Comparison of ENCODE assay signal across 22 cellular contexts in genomic region chr4:99157478-99157935, GRCh38. TPM values are rescaled to one million over a fixed set of nuclear protein-coding genes. Genes with fewer than 3 reads are reported as not detected.
DNase-seq lines count a peak whose midpoint lies in the region; ATAC-seq, FAIRE-seq and TF ChIP-seq lines count a peak whose summit lies in the region.
"Had no signal": no experiment of that assay in that cellular context is flagged by ENCODE, and none has a peak within 500 bp of the region (broad histone marks: within the 10 kb centered on the region; RNA-seq: fewer than 3 reads in every experiment).

No MANE protein-coding gene starts in this region.

- 0 out of 2 replicates have a peak, but pooled peaks cover 11% of the 10 kb centered on the region for H3K36me3 Mint-ChIP-seq in WTC11
- no peaks in the 10 kb centered on the region for H3K36me3 Mint-ChIP-seq in stimulated activated memory B cell treated with anti-CD40 and anti-IgM and Interleukin-4, amounts not matched to agents 10 μg/mL and 1 μg/mL and 100 μg/mL, for 72 hours
- H3K36me3 Mint-ChIP-seq: CD4-positive, alpha-beta memory T cell had no signal

- intact Hi-C loops in HepG2 (cut with micrococcal nuclease; ENCODE audit: unreplicated experiment), result loop anchor here (1.0 to 2.0 kb wide), 5 partner anchors 48 to 229 kb away; partner anchors contain the start of genes ADH5, ADH6, EIF4E and METAP1

- H2AFZ ChIP-seq in HepG2 (ENCODE audit: low read length), result no peak overlapping the region

- no peaks in the 10 kb centered on the region for H3K4me1 Mint-ChIP-seq in WTC11
- H3K4me1 Mint-ChIP-seq in stimulated activated memory B cell treated with anti-CD40 and anti-IgM and Interleukin-4, amounts not matched to agents 10 μg/mL and 1 μg/mL and 100 μg/mL, for 72 hours, result no peaks in the 10 kb centered on the region
- H3K4me1 Mint-ChIP-seq: CD4-positive, alpha-beta memory T cell had no signal

- H3K27ac ChIP-seq in A549, result no peak overlapping the region
- H3K27ac ChIP-seq in HepG2 (ENCODE audit: extremely low read length, insufficient read depth, low read length), result peak overlapping the region; percentile 92
- no peak overlapping the region for H3K27ac ChIP-seq in small intestine (ENCODE audit: low read depth in 1 of 2, low read length in 1 of 2)
- H3K27ac ChIP-seq: BLaER1 had no signal

- no peaks in the 10 kb centered on the region for H3K27me3 Mint-ChIP-seq in WTC11 (ENCODE audit: low read depth)
- no peaks in the 10 kb centered on the region for H3K27me3 Mint-ChIP-seq in stimulated activated memory B cell treated with anti-CD40 and anti-IgM and Interleukin-4, amounts not matched to agents 10 μg/mL and 1 μg/mL and 100 μg/mL, for 72 hours
- H3K27me3 Mint-ChIP-seq: CD4-positive, alpha-beta memory T cell had no signal

- no peak for ATAC-seq in A549
- no peak for ATAC-seq in WTC11
- peak; percentile 91 for ATAC-seq in HepG2
- ATAC-seq in stimulated activated memory B cell treated with anti-CD40 and anti-IgM and Interleukin-4, amounts not matched to agents 10 μg/mL and 1 μg/mL and 100 μg/mL, for 72 hours, result no peak
- no peak for ATAC-seq in GM19452 (IDR thresholded peaks at IDR 0.05; ENCODE audit: unreplicated experiment)

- BruUV-seq in HepG2 (replicated peaks; lab: Mats Ljungman, UMichigan), result no TSS peak

- CTCF ChIA-PET in A549 (lab: Yijun Ruan, JAX) (no interaction called here), WTC11 (lab: Charles Lee) (no interaction called here), HepG2 (lab: Yijun Ruan, JAX; ENCODE audit: low intra/inter-chr PET ratio, low total read pairs) (no interaction called here)

- H3K27me3 ChIP-seq in HepG2 (ENCODE audit: control insufficient read depth in 1 of 2, insufficient read depth in 2 of 2, low read length in 2 of 2) (no peaks in the 10 kb centered on the region), small intestine (ENCODE audit: control insufficient read depth in 2 of 2, insufficient read depth in 2 of 2, low read length in 2 of 2) (no peaks in the 10 kb centered on the region)
- H3K27me3 ChIP-seq: BLaER1 had no signal

- POLR2A ChIA-PET in A549 (lab: Yijun Ruan, JAX), result no interaction called here
- POLR2A ChIA-PET in WTC11 (lab: Charles Lee), result no interaction called here
- POLR2A ChIA-PET in HepG2 (lab: Yijun Ruan, JAX), result interaction anchor here (0.8 to 4.5 kb wide), 9 partner anchors 9 to 246 kb away, joined by 3 to 59 read pairs (median 8); partner anchors contain the start of genes ADH4, ADH5 and ADH6

- peak in 1 of 2 experiments; percentile 38 for DNase-seq in A549 (ENCODE audit: low read depth in 1 of 2, low spot score in 1 of 2)
- no peak for DNase-seq in WTC11 (ENCODE audit: low spot score)
- DNase-seq in HepG2 (ENCODE audit: low spot score), result peak; percentile 100
- DNase-seq in small intestine, result peak; percentile 83
- no peak for DNase-seq in superior temporal gyrus (ENCODE audit: extremely low spot score)
- DNase-seq: CD4-positive, alpha-beta memory T cell; DND-41; NCI-H1105 treated with DMSO at 0.1 percent for 48 hours; NCI-H187 treated with DMSO at 0.1 percent for 48 hours; NCI-H345; NCI-H524 treated with DMSO at 0.1 percent for 48 hours; SHP77; SK-N-SH had no signal

- TF ChIP-seq RAD21 in A549 (conservative IDR thresholded peaks at IDR 0.05 in 1 of 2, IDR thresholded peaks at IDR 0.05 in 1 of 2) (no peak), HepG2 (CRISPR knock-in tag; IDR thresholded peaks at IDR 0.05) (no peak)

- no peak overlapping the region for H3K4me3 Mint-ChIP-seq in WTC11
- no peak overlapping the region for H3K4me3 Mint-ChIP-seq in stimulated activated memory B cell treated with anti-CD40 and anti-IgM and Interleukin-4, amounts not matched to agents 10 μg/mL and 1 μg/mL and 100 μg/mL, for 72 hours
- H3K4me3 Mint-ChIP-seq: CD4-positive, alpha-beta memory T cell had no signal

- peaks cover 23% of the 10 kb centered on the region for H3K9me3 Mint-ChIP-seq in WTC11
- no peaks in the 10 kb centered on the region for H3K9me3 Mint-ChIP-seq in stimulated activated memory B cell treated with anti-CD40 and anti-IgM and Interleukin-4, amounts not matched to agents 10 μg/mL and 1 μg/mL and 100 μg/mL, for 72 hours
- H3K9me3 Mint-ChIP-seq: CD4-positive, alpha-beta memory T cell had no signal

- H3K27ac Mint-ChIP-seq in WTC11, result no peak overlapping the region
- no peak overlapping the region for H3K27ac Mint-ChIP-seq in stimulated activated memory B cell treated with anti-CD40 and anti-IgM and Interleukin-4, amounts not matched to agents 10 μg/mL and 1 μg/mL and 100 μg/mL, for 72 hours

- no peaks in the 10 kb centered on the region for H3K79me2 ChIP-seq in HepG2 (ENCODE audit: insufficient read depth, low read length)

- H3K4me2 ChIP-seq in A549, result no peak overlapping the region
- H3K4me2 ChIP-seq in HepG2 (ENCODE audit: low read depth, low read length), result peak overlapping the region; percentile 54; the same call in 1 of the 2 replicates
- H3K4me2 ChIP-seq: BLaER1, SK-N-SH had no signal

- TF ChIP-seq POLR2A in A549 (IDR thresholded peaks at IDR 0.05; ENCODE audit: low read length), result no peak
- TF ChIP-seq POLR2A in HepG2 (IDR thresholded peaks at IDR 0.05; ENCODE audit: insufficient read depth in 1 of 2, low read depth in 2 of 2, low read length in 2 of 2), result no peak

- no peaks in the 10 kb centered on the region for H3K9me3 ChIP-seq in A549
- peaks cover 2% of the 10 kb centered on the region; the same call in 1 of the 2 replicates for H3K9me3 ChIP-seq in HepG2 (ENCODE audit: low read length)
- no peaks in the 10 kb centered on the region for H3K9me3 ChIP-seq in small intestine (ENCODE audit: control insufficient read depth, low read depth)
- H3K9me3 ChIP-seq: BLaER1, HAP-1, SK-N-SH had no signal

- TF ChIP-seq EP300 in A549 (IDR thresholded peaks at IDR 0.05) (no peak), HepG2 (IDR thresholded peaks at IDR 0.05; ENCODE audit: low read depth in 2 of 2, low read length in 2 of 2) (peak; percentile 98 to 100), HepG2 (CRISPR knock-in tag; IDR thresholded peaks at IDR 0.05; ENCODE audit: borderline replicate concordance) (peak; percentile 100)

- in situ Hi-C loops in HepG2 (cut with HindIII; ENCODE audit: extremely low pct_ligation_motif_present, low pct_unique_long_range_greater_than_20kb), result no loop called here

- no peak for FAIRE-seq in A549 (lab: Jason Lieb, UNC)
- FAIRE-seq in HepG2 (lab: Jason Lieb, UNC), result peak; percentile 81
- FAIRE-seq in small intestine (lab: Jason Lieb, UNC), result peak; percentile 92
- FAIRE-seq: A204.1 had no signal

- H3K4me1 ChIP-seq in A549, result no peaks in the 10 kb centered on the region
- peaks cover 76% of the 10 kb centered on the region for H3K4me1 ChIP-seq in HepG2 (ENCODE audit: insufficient read depth, low read length)
- H3K4me1 ChIP-seq in small intestine (ENCODE audit: control insufficient read depth in 2 of 2, insufficient read depth in 1 of 2, low read depth in 1 of 2, low read length in 1 of 2), result no peaks in the 10 kb centered on the region
- H3K4me1 ChIP-seq: BLaER1, HAP-1 had no signal

- H3K4me3 ChIP-seq in A549 (no peak overlapping the region), HepG2 (replicated peaks in 1 of 3; ENCODE audit: insufficient read depth in 1 of 3, low read depth in 2 of 3, low read length in 3 of 3) (no peak overlapping the region; a peak in 1 of 6 replicates), small intestine (ENCODE audit: low read depth in 1 of 2, low read length in 2 of 2) (no peak overlapping the region)
- H3K4me3 ChIP-seq: BLaER1, HAP-1 had no signal

- WGBS in A549 (ENCODE audit: missing lambda C conversion rate), result 4% methylated on average over 3 of the region's 3 CpGs
- WGBS in HepG2 (ENCODE audit: low lambda C conversion rate), result under 1% methylated on average over 3 of the region's 3 CpGs
- 6 to 31% (median 31%) methylated on average over 3 of the region's 3 CpGs for WGBS in small intestine, 3 donors

- H3K36me3 ChIP-seq in HepG2 (replicated peaks in 1 of 2; ENCODE audit: control insufficient read depth in 1 of 2, insufficient read depth in 2 of 2, low read length in 2 of 2) (no peaks in the 10 kb centered on the region), small intestine (ENCODE audit: control insufficient read depth in 2 of 2, insufficient read depth in 2 of 2, low read length in 2 of 2) (no peaks in the 10 kb centered on the region)
- H3K36me3 ChIP-seq: BLaER1, HAP-1 had no signal

- H3K9ac ChIP-seq in HepG2 (ENCODE audit: insufficient read depth, low read depth, low read length), result no peak overlapping the region
- H3K9ac ChIP-seq: BLaER1, SK-N-SH had no signal

- no peak for TF ChIP-seq CTCF in A549 (IDR thresholded peaks at IDR 0.05)
- TF ChIP-seq CTCF in WTC11 (IDR thresholded peaks at IDR 0.05), result no peak
- no peak for TF ChIP-seq CTCF in HepG2 (CRISPR knock-in tag; IDR thresholded peaks at IDR 0.05)

- H4K20me1 ChIP-seq in HepG2 (ENCODE audit: insufficient read depth, low read length), result no peaks in the 10 kb centered on the region
- H4K20me1 ChIP-seq: BLaER1 had no signal

RNA-seq across cellular contexts. Expression of gene ADH4, which starts 13.4 kb away (rescaled TPM):
- polyA plus RNA-seq in A549 (2011; rRNA removed), result 0.15 and 0.16 TPM in 2 replicates
- not detected in 2 replicates for polyA plus RNA-seq in A549 (2012; cell fraction: cytosol; rRNA removed)
- polyA plus RNA-seq in A549 (2012; cell fraction: nucleus; rRNA removed), result not detected in 2 replicates
- polyA plus RNA-seq in A549 (2017; fragmentation: RNase III; extraction: RNeasy Plus Mini Kit Qiagen cat#74134 plus additional on column Dnase treatment), result not detected in 3 replicates
- 0.92 TPM in 1 of 2 replicates, not detected in the other for polyA minus RNA-seq in A549 (2011; rRNA and poly(A)+ RNA removed)
- 0.11 to 0.18 TPM (median 0.16 TPM) in 3 replicates for total RNA-seq in WTC11 (2021)
- 31.1 and 50.3 TPM in 2 replicates for total RNA-seq in HepG2 (2016; rRNA removed; fragmentation: Illumina TruSeq; extraction: Trizol)
- 6.6 and 7.8 TPM in 2 replicates for total RNA-seq in HepG2 (2016; cell fraction: cytosol; rRNA removed; fragmentation: Illumina TruSeq; extraction: Trizol; ENCODE audit: low read depth)
- total RNA-seq in HepG2 (2016; cell fraction: insoluble cytoplasmic fraction; rRNA removed; fragmentation: Illumina TruSeq; extraction: Trizol), result 31.9 and 48.4 TPM in 2 replicates
- total RNA-seq in HepG2 (2016; cell fraction: membrane; rRNA removed; fragmentation: Illumina TruSeq; extraction: Trizol), result 13.2 and 14.5 TPM in 2 replicates
- 14.8 and 21.7 TPM in 2 replicates for total RNA-seq in HepG2 (2016; cell fraction: nucleus; rRNA removed; fragmentation: Illumina TruSeq; extraction: Trizol)
- polyA plus RNA-seq in HepG2 (2011; rRNA removed), result 24.3 and 24.5 TPM in 2 replicates
- 10.8 and 19.5 TPM in 2 replicates for polyA plus RNA-seq in HepG2 (2011; cell fraction: cytosol; rRNA removed)
- 6.5 and 12.0 TPM in 2 replicates for polyA plus RNA-seq in HepG2 (2011; cell fraction: nucleus; rRNA removed)
- polyA plus RNA-seq in HepG2 (2012), result 73.7 and 95.1 TPM in 2 replicates
- 5.1 and 5.7 TPM in 2 replicates for polyA plus RNA-seq in HepG2 (2016; cell fraction: cytosol; fragmentation: Illumina TruSeq; extraction: Trizol; ENCODE audit: low read depth)
- polyA plus RNA-seq in HepG2 (2016; cell fraction: insoluble cytoplasmic fraction; fragmentation: Illumina TruSeq; extraction: Trizol; ENCODE audit: low read depth), result 41.1 and 43.3 TPM in 2 replicates
- 9.5 and 9.6 TPM in 2 replicates for polyA plus RNA-seq in HepG2 (2016; cell fraction: membrane; fragmentation: Illumina TruSeq; extraction: Trizol; ENCODE audit: low read depth)
- polyA plus RNA-seq in HepG2 (2016; cell fraction: nucleus; fragmentation: Illumina TruSeq; extraction: Trizol; ENCODE audit: insufficient read depth, low read depth), result 22.6 and 23.2 TPM in 2 replicates
- 13.5 TPM in 1 of 2 replicates, not detected in the other for polyA minus RNA-seq in HepG2 (2011; rRNA and poly(A)+ RNA removed; ENCODE audit: low replicate concordance)
- polyA minus RNA-seq in HepG2 (2011; cell fraction: cytosol; rRNA and poly(A)+ RNA removed), result 10.0 and 13.9 TPM in 2 replicates
- 20.1 and 24.9 TPM in 2 replicates for polyA minus RNA-seq in HepG2 (2011; cell fraction: nucleus; rRNA and poly(A)+ RNA removed)
- polyA plus RNA-seq in small intestine, result 10 to 100 TPM; 29.3 to 91.2 (median 50.8) TPM
- total RNA-seq: CD4-positive, alpha-beta memory T cell; G401; HT1080; LHCN-M2; RPMI7951 had no signal
- polyA plus RNA-seq: CD4-positive, alpha-beta memory T cell; SK-N-SH had no signal

Comparison
In these comparisons a context has a peak if more than half of its experiments do, and no peak if none do; other contexts are left out.
1. DNase-seq: peak in HepG2 (single experiment) and small intestine (single experiment); none in WTC11 (single experiment) and superior temporal gyrus (single experiment).
2. RNA of gene ADH4, which starts 13.4 kb away (polyA plus RNA-seq): 29.3 to 91.2 TPM in small intestine and 5.1 to 95.1 TPM in HepG2; 0.15 to 0.16 TPM in A549; every median in the first group is over 4 times any median in the second.